In genomic region chr19:52197964-52198363, GRCh38 we compare ENCODE assay signal across 16 cellular contexts. TPM values are rescaled to one million over a fixed set of nuclear protein-coding genes. Genes with fewer than 3 reads are reported as not detected.
DNase-seq lines count a peak whose midpoint lies in the region; TF ChIP-seq lines count a peak whose summit lies in the region.
"Had no signal": no experiment of that assay in that cellular context is flagged by ENCODE, and none has a peak within 500 bp of the region (broad histone marks: within the 10 kb centered on the region; RNA-seq: fewer than 3 reads in every experiment).

No MANE protein-coding gene starts in this region.

- peaks cover 96% of the 10 kb centered on the region for H3K36me3 Mint-ChIP-seq in activated T-cell treated with anti-CD3 and anti-CD28 coated beads, Interleukin-2, amount 50 U/mL, for 24 hours (ENCODE audit: low read depth)
- peaks cover 41% of the 10 kb centered on the region for H3K36me3 Mint-ChIP-seq in osteocyte (ENCODE audit: unreplicated experiment)

- no peaks in the 10 kb centered on the region for H3K27me3 Mint-ChIP-seq in activated T-cell treated with anti-CD3 and anti-CD28 coated beads, Interleukin-2, amount 50 U/mL, for 24 hours
- no peaks in the 10 kb centered on the region for H3K27me3 Mint-ChIP-seq in osteocyte (ENCODE audit: unreplicated experiment)
- H3K27me3 Mint-ChIP-seq: B cell; CD4-positive, CD25-positive, alpha-beta regulatory T cell had no signal

- TF ChIP-seq CTCF in VCaP (conservative IDR thresholded peaks at IDR 0.05) (no peak), osteocyte (IDR thresholded peaks at IDR 0.05) (no peak)

- H3K4me3 Mint-ChIP-seq in activated T-cell treated with anti-CD3 and anti-CD28 coated beads, Interleukin-2, amount 50 U/mL, for 24 hours: no peak overlapping the region
- no peak overlapping the region for H3K4me3 Mint-ChIP-seq in osteocyte (ENCODE audit: unreplicated experiment)
- H3K4me3 Mint-ChIP-seq: B cell, H9 had no signal

- no peak for DNase-seq in activated T-cell treated with anti-CD3 and anti-CD28 coated beads, Interleukin-2, amount 50 U/mL, for 24 hours
- DNase-seq in activated T-cell treated with anti-CD3 and anti-CD28 coated beads, Interleukin-2, amount 50 U/mL, for 1 hour: no peak
- no peak for DNase-seq in osteocyte (ENCODE audit: extremely low spot score, unreplicated experiment)
- DNase-seq in NCI-H2171 treated with DMSO at 0.1 percent for 48 hours (lab: John Stamatoyannopoulos, UW): no peak
- DNase-seq in CD1c-positive myeloid dendritic cell (ENCODE audit: extremely low spot score): no peak
- DNase-seq in KG1 (lab: John Stamatoyannopoulos, UW): no peak
- DNase-seq: 8988T; Caco-2; CD4-positive, CD25-positive, alpha-beta regulatory T cell; H9; NCI-H1105 treated with DMSO at 0.1 percent for 48 hours; NCI-H1694; NCI-H2081 treated with DMSO at 0.1 percent for 48 hours had no signal

- no peak overlapping the region for H3K4me3 ChIP-seq in ACC112 (ENCODE audit: low read depth, low read length)

- H3K27me3 ChIP-seq in ACC112 (ENCODE audit: insufficient read depth, low read length): no peaks in the 10 kb centered on the region

- peaks cover 14% of the 10 kb centered on the region for H3K36me3 ChIP-seq in ACC112 (ENCODE audit: insufficient read depth, low read length)

- peaks cover 69% of the 10 kb centered on the region for H3K4me1 Mint-ChIP-seq in activated T-cell treated with anti-CD3 and anti-CD28 coated beads, Interleukin-2, amount 50 U/mL, for 24 hours (ENCODE audit: low read depth)
- H3K4me1 Mint-ChIP-seq in osteocyte (ENCODE audit: unreplicated experiment): peaks cover 20% of the 10 kb centered on the region

- peak overlapping the region; percentile 26 for H3K27ac Mint-ChIP-seq in activated T-cell treated with anti-CD3 and anti-CD28 coated beads, Interleukin-2, amount 50 U/mL, for 24 hours
- H3K27ac Mint-ChIP-seq in osteocyte (ENCODE audit: unreplicated experiment): peak overlapping the region; percentile 25
- H3K27ac Mint-ChIP-seq: B cell had no signal

- peaks cover 93% of the 10 kb centered on the region for H3K79me2 ChIP-seq in ACC112 (ENCODE audit: control insufficient read depth, insufficient read depth, low read length, unreplicated experiment)

- peaks cover 28% of the 10 kb centered on the region for H3K4me1 ChIP-seq in ACC112 (ENCODE audit: control insufficient read depth, insufficient read depth, low read length, unreplicated experiment)
- H3K4me1 ChIP-seq: Caco-2 had no signal

- H3K27ac ChIP-seq in ACC112 (ENCODE audit: low read depth, low read length): peak overlapping the region; percentile 29; the same call in 1 of the 2 replicates
- peak overlapping the region; percentile 23 for H3K27ac ChIP-seq in VCaP

- no peak overlapping the region for H2AFZ ChIP-seq in ACC112 (ENCODE audit: low read length, unreplicated experiment)

- no peaks in the 10 kb centered on the region for H3K9me3 Mint-ChIP-seq in activated T-cell treated with anti-CD3 and anti-CD28 coated beads, Interleukin-2, amount 50 U/mL, for 24 hours
- no peaks in the 10 kb centered on the region for H3K9me3 Mint-ChIP-seq in osteocyte (ENCODE audit: unreplicated experiment)
- H3K9me3 Mint-ChIP-seq: CD4-positive, CD25-positive, alpha-beta regulatory T cell; H9 had no signal

RNA-seq across cellular contexts. Expression of gene PPP2R1A, which starts 8.1 kb away (rescaled TPM):
- total RNA-seq in osteocyte: 257 and 269 TPM in 2 replicates

RNA-seq across cellular contexts. Expression of gene ZNF836, which starts 26.5 kb away (rescaled TPM):
- 19.0 and 19.1 TPM in 2 replicates for total RNA-seq in osteocyte

RNA-seq across cellular contexts. Expression of gene ZNF616, which starts 58.2 kb away (rescaled TPM):
- total RNA-seq in osteocyte: 15.0 and 16.5 TPM in 2 replicates
